10 cellular contexts compared by ENCODE assay signal in genomic region chr6:157187182-157188093, GRCh38.
A peak's percentile ranks its signal among the peaks of the same experiment; 100 is the strongest.
DNase-seq lines count a peak whose midpoint lies in the region; ATAC-seq and TF ChIP-seq lines count a peak whose summit lies in the region.
"Had no signal": no experiment of that assay in that cellular context is flagged by ENCODE, and none has a peak within 500 bp of the region (broad histone marks: within the 10 kb centered on the region; RNA-seq: fewer than 3 reads in every experiment).

No MANE protein-coding gene starts in this region.

- H3K4me3 ChIP-seq in astrocyte of the spinal cord (ENCODE audit: low read depth, low read length): no peak overlapping the region

- H3K36me3 Mint-ChIP-seq in mesothelial cell of epicardium: peaks cover 44% of the 10 kb centered on the region

- H3K9me3 Mint-ChIP-seq in mesothelial cell of epicardium: no peaks in the 10 kb centered on the region
- H3K9me3 Mint-ChIP-seq: natural killer cell had no signal

- peak overlapping the region; percentile 35 for H3K27ac Mint-ChIP-seq in mesothelial cell of epicardium

- H3K4me3 Mint-ChIP-seq in mesothelial cell of epicardium: no peak overlapping the region
- H3K4me3 Mint-ChIP-seq: natural killer cell had no signal

- DNase-seq in DMS153 treated with DMSO at 0.1 percent for 48 hours (lab: John Stamatoyannopoulos, UW; ENCODE audit: unreplicated experiment) (peak; percentile 53), NCI-H2029 treated with DMSO at 0.1 percent for 48 hours (lab: John Stamatoyannopoulos, UW) (peak; percentile 98), astrocyte of the spinal cord (ENCODE audit: low read depth, low spot score) (peak; percentile 34), mesothelial cell of epicardium (ENCODE audit: low spot score in 2 of 2, unreplicated experiment in 2 of 2) (no peak), AML-193 (lab: John Stamatoyannopoulos, UW) (no peak), GM10266 (ENCODE audit: extremely low spot score) (no peak)
- DNase-seq: DND-41, natural killer cell had no signal

- no peaks in the 10 kb centered on the region for H3K27me3 Mint-ChIP-seq in mesothelial cell of epicardium (ENCODE audit: low read depth)

- no peak for ATAC-seq in GM18858 (IDR thresholded peaks at IDR 0.05; ENCODE audit: unreplicated experiment)
- no peak for ATAC-seq in HG03280 (IDR thresholded peaks at IDR 0.05; ENCODE audit: unreplicated experiment)

- H3K4me1 Mint-ChIP-seq in mesothelial cell of epicardium: peaks cover 30% of the 10 kb centered on the region

- in situ Hi-C loops in astrocyte of the spinal cord (cut with HindIII; ENCODE audit: low sequenced_read_pairs): no loop called here

- TF ChIP-seq CTCF in astrocyte of the spinal cord (IDR thresholded peaks at IDR 0.05; ENCODE audit: low read depth, low read length) (no peak), mesothelial cell of epicardium (IDR thresholded peaks at IDR 0.05; ENCODE audit: unreplicated experiment) (no peak), GM10266 (IDR thresholded peaks at IDR 0.05; ENCODE audit: control insufficient read depth, insufficient read depth, low read depth, missing control alignments) (no peak)

Comparison
In these comparisons a context has a peak if more than half of its experiments do, and no peak if none do; other contexts are left out.
1. DNase-seq: peak in DMS153 treated with DMSO at 0.1 percent for 48 hours (single experiment), NCI-H2029 treated with DMSO at 0.1 percent for 48 hours (single experiment) and astrocyte of the spinal cord (single experiment); none in mesothelial cell of epicardium (0 of 2), AML-193 (0 of 2) and GM10266 (single experiment).